In genomic region chr11:13339196-13340153, GRCh38 we compare ENCODE assay signal across 1 cellular context.
TF ChIP-seq lines count a peak whose summit lies in the region.

No MANE protein-coding gene starts in this region.

TF ChIP-seq in K562, 482 proteins besides CTCF, POLR2A, EP300 and RAD21 (continued from another document):
- 0 out of 2 replicates have a peak, but pooled peaks have one; percentile 10 for TF ChIP-seq MAFG (tag; conservative IDR thresholded peaks at IDR 0.05)
- TF ChIP-seq SMARCE1 (IDR thresholded peaks at IDR 0.05), result 0 out of 2 replicates have a peak, but pooled peaks have one; percentile 24
- no peak for TF ChIP-seq NCOA6 (IDR thresholded peaks at IDR 0.05)
